In the genomic region with DNA sequence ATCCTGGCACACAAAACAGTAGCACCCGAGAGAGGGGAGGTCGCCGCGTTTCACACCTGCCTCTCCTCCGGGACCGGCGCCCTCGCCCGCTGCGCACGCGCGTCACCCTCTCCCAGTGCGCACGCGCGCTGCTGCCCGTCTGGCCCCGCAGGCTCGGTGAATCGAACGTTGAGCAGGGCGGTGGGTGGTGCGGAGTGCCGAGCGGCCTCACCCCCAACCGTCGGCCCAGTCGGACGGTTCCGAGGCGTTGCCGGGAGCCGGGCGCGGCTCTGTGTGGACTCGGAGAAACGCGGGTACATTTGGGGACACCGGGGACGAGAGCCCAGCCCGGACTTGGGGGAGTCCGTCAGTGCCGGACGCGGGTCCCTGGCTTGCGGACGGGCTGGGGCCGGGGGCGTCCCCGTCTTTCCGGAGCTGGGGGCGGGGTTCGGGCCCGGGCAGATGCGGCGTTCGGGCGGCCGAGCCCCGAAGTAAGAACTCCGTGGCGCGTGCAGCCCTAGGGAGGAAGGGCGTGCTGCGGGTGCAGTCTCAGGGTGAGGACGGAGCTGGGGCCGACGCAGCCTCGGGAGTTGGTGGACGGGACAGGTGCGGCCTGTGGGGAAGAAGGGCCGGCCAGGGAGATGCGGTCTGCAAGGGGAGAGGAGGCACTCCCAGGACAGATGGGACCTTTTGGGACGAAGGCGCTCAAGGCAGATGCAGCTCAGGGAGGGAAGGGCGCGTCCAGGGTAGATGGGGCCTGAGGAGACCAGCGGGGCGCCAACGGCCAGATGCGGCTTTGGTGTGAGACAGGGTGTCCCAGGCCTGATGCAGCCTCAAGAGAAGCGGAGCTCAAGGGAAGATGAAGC, we compare ENCODE assay signal across 8 cellular contexts. TPM values are rescaled to one million over a fixed set of nuclear protein-coding genes. Genes with fewer than 3 reads are reported as not detected.
DNase-seq lines count a peak whose midpoint lies in the region; ATAC-seq and TF ChIP-seq lines count a peak whose summit lies in the region.

A gene with protein sequence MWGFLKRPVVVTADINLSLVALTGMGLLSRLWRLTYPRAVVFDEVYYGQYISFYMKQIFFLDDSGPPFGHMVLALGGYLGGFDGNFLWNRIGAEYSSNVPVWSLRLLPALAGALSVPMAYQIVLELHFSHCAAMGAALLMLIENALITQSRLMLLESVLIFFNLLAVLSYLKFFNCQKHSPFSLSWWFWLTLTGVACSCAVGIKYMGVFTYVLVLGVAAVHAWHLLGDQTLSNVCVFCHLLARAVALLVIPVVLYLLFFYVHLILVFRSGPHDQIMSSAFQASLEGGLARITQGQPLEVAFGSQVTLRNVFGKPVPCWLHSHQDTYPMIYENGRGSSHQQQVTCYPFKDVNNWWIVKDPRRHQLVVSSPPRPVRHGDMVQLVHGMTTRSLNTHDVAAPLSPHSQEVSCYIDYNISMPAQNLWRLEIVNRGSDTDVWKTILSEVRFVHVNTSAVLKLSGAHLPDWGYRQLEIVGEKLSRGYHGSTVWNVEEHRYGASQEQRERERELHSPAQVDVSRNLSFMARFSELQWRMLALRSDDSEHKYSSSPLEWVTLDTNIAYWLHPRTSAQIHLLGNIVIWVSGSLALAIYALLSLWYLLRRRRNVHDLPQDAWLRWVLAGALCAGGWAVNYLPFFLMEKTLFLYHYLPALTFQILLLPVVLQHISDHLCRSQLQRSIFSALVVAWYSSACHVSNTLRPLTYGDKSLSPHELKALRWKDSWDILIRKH (plus strand): TSS at position 138 of the 845 bp plus-strand sequence. CDS start 1,301 bp downstream, outside the sequence.

- H3K36me3 Mint-ChIP-seq in T-helper 17 cell (ENCODE audit: low read depth), result peaks cover 2% of the 10 kb centered on the region

- no peaks in the 10 kb centered on the region for H3K27me3 Mint-ChIP-seq in T-helper 17 cell

- DNase-seq in GM10266 (ENCODE audit: extremely low spot score), result peak; percentile 96
- DNase-seq in NCI-H1417 treated with DMSO at 0.1 percent for 48 hours (lab: John Stamatoyannopoulos, UW), result peak; percentile 82
- DNase-seq in T-helper 17 cell, result peak; percentile 86 to 87 (median 86)
- peak; percentile 26 to 91 (median 76) for DNase-seq in amygdala (lab: John Stamatoyannopoulos, UW)
- peak; percentile 94 for DNase-seq in left ventricle myocardium superior
- peak; percentile 83 for DNase-seq in prostate gland (ENCODE audit: low spot score)
- DNase-seq in ureter (ENCODE audit: low spot score), result peak; percentile 88

- H3K4me1 Mint-ChIP-seq in T-helper 17 cell, result peaks cover 47% of the 10 kb centered on the region

- ATAC-seq in HG02678 (IDR thresholded peaks at IDR 0.05; ENCODE audit: unreplicated experiment) (peak; percentile 81), T-helper 17 cell (peak; percentile 49), left ventricle myocardium superior (peak; percentile 96)

- intact Hi-C loops in left ventricle myocardium superior (cut with micrococcal nuclease) (no loop called here), prostate gland (cut with DNase I) (no loop called here)

- H3K27ac Mint-ChIP-seq in T-helper 17 cell, result peak within 1 kb of the TSS; percentile 97

- peak; percentile 66 for TF ChIP-seq POLR2A in prostate gland (IDR thresholded peaks at IDR 0.05)

- H3K27ac ChIP-seq in prostate gland, result peak within 1 kb of the TSS; percentile 76 to 77

- H3K9me3 ChIP-seq in T-helper 17 cell (ENCODE audit: control insufficient read depth, low read length, poor library complexity, severe bottlenecking), result no peaks in the 10 kb centered on the region
- no peaks in the 10 kb centered on the region for H3K9me3 ChIP-seq in prostate gland

- peak within 1 kb of the TSS; percentile 66 to 83 for H3K4me3 ChIP-seq in prostate gland

- peaks cover 0 to 5% of the 10 kb centered on the region in 2 donors for H3K36me3 ChIP-seq in prostate gland

- no peak for TF ChIP-seq CTCF in GM10266 (IDR thresholded peaks at IDR 0.05; ENCODE audit: control insufficient read depth, insufficient read depth, low read depth, missing control alignments)
- peak in 1 of 4 experiments; percentile 8 for TF ChIP-seq CTCF in prostate gland (IDR thresholded peaks at IDR 0.05)

- H3K4me3 Mint-ChIP-seq in T-helper 17 cell, result peak within 1 kb of the TSS; percentile 96

- H3K4me1 ChIP-seq in prostate gland (replicated peaks), result no peaks in the 10 kb centered on the region

- 0% methylated on average over 43 of the region's 83 CpGs for WGBS in prostate gland

- H3K27me3 ChIP-seq in prostate gland (replicated peaks; ENCODE audit: insufficient read depth), result no peaks in the 10 kb centered on the region

RNA-seq across cellular contexts. Expression of the gene that starts here (rescaled TPM):
- total RNA-seq in T-helper 17 cell (10 to 100 TPM; 50.0 to 54.0 TPM), left ventricle myocardium superior (19.9 TPM), prostate gland (10 to 100 TPM; 36.5 to 59.5 TPM), ureter (26.5 TPM)

Comparison
In these comparisons a context has a peak if more than half of its experiments do, and no peak if none do; other contexts are left out.
1. Peak in every context shown above with its lines: DNase-seq, ATAC-seq, H3K4me3 ChIP-seq and H3K27ac ChIP-seq.